ENCODE assay signal across 20 cellular contexts in the genomic region with DNA sequence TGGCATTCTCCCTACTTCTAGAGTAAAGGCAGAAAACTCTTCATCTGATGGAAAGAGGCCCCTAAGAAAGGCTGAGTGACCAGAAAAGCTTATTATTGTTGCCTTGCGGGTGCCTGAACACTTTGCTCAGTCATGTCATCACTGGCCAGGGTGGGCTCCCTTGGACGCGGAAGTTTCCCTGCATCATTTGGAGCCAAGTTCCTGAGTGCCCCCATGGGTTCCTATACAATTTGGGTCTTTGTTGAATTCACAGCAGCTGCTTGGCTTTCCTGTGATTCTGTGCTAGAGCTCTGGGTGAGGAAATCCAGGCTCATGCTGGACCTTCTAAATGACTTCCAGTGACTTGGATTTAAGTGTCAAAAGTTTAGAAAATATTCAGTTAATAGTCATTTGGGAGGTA.
"Had no signal": no experiment of that assay in that cellular context is flagged by ENCODE, and none has a peak within 500 bp of the region (broad histone marks: within the 10 kb centered on the region; RNA-seq: fewer than 3 reads in every experiment).

No MANE protein-coding gene starts in this region.

- DNase-seq: activated CD4-positive, alpha-beta memory T cell treated with anti-CD3 and anti-CD28 coated beads, Interleukin-2, amount 10 ng/mL, durations not matched to agents 7 days and 5 days; activated CD4-positive, alpha-beta T cell treated with anti-CD3 and anti-CD28 coated beads for 1 hour; activated CD4-positive, alpha-beta T cell treated with anti-CD3 and anti-CD28 coated beads for 4 hours; activated CD4-positive, alpha-beta T cell treated with anti-CD3 and anti-CD28 coated beads, Interleukin-2, amount 10 ng/mL, durations not matched to agents 7 days and 5 days; activated CD4-positive, alpha-beta T cell treated with anti-CD3 and anti-CD28 coated beads, Interleukin-2, amount 50 U/mL, for 4 hours; activated CD8-positive, alpha-beta memory T cell treated with anti-CD3 and anti-CD28 coated beads, Interleukin-2, amount 50 U/mL, for 48 hours; activated gamma-delta T cell; activated naive CD4-positive, alpha-beta T cell; activated naive CD4-positive, alpha-beta T cell treated with anti-CD3 and anti-CD28 coated beads, Interleukin-2, amount 10 ng/mL, durations not matched to agents 7 days and 5 days; activated naive CD8-positive, alpha-beta T cell treated with anti-CD3 and anti-CD28 coated beads, Interleukin-2, amount 10 ng/mL, durations not matched to agents 7 days and 5 days; activated T-cell treated with anti-CD3 and anti-CD28 coated beads for 4 hours; activated T-cell treated with anti-CD3 and anti-CD28 coated beads, Interleukin-2, amount 50 U/mL, for 24 hours; activated T-cell treated with anti-CD3 and anti-CD28 coated beads, Interleukin-2, amount 50 U/mL, for 72 hours; brain microvascular endothelial cell; effector CD8-positive, alpha-beta T cell; esophagus squamous epithelium; T-helper 2 cell had no signal

- ATAC-seq: activated naive CD4-positive, alpha-beta T cell treated with anti-CD3 and anti-CD28 coated beads, Interleukin-2, amount 50 U/mL, for 72 hours; activated T-cell treated with anti-CD3 and anti-CD28 coated beads, Interleukin-2, amount 50 U/mL, for 72 hours; WTC11 had no signal

- H3K27ac ChIP-seq: brain microvascular endothelial cell, epithelial cell of prostate, esophagus squamous epithelium had no signal

- H3K9me3 ChIP-seq: esophagus squamous epithelium had no signal

- H3K36me3 ChIP-seq: brain microvascular endothelial cell, esophagus squamous epithelium had no signal

- H3K4me3 ChIP-seq: esophagus squamous epithelium had no signal

- H3K27me3 ChIP-seq: brain microvascular endothelial cell, esophagus squamous epithelium had no signal
